In genomic region chr15:90101969-90102890, GRCh38 we compare ENCODE assay signal across 8 cellular contexts. TPM values are rescaled to one million over a fixed set of nuclear protein-coding genes. Genes with fewer than 3 reads are reported as not detected.
DNase-seq lines count a peak whose midpoint lies in the region; ATAC-seq and TF ChIP-seq lines count a peak whose summit lies in the region.

Gene IDH2, minus strand, starts transcription at chr15:90102468. Its CDS starts 78 bp downstream, at chr15:90102390.

- peak; percentile 44 for DNase-seq in A172 (ENCODE audit: low spot score)
- peak; percentile 81 for DNase-seq in NCI-H2171 (lab: John Stamatoyannopoulos, UW)
- peak; percentile 82 for DNase-seq in WERI-Rb-1
- peak; percentile 68 to 83 for DNase-seq in cardiac fibroblast (ENCODE audit: low read depth in 2 of 2)
- DNase-seq in iPS-NIHi7 (ENCODE audit: extremely low spot score): peak; percentile 96

- H3K4me1 ChIP-seq in skeletal muscle tissue (ENCODE audit: control insufficient read depth in 3 of 3, insufficient read depth in 3 of 3, low read length in 3 of 3): peaks cover 57 to 82% (median 74%) of the 10 kb centered on the region in 3 donors

- H3K4me3 ChIP-seq in WERI-Rb-1 (ENCODE audit: low read depth, low read length): peak within 1 kb of the TSS; percentile 66
- H3K4me3 ChIP-seq in cardiac fibroblast (replicated peaks in 1 of 2; ENCODE audit: low read depth in 2 of 2, low read length in 2 of 2): peak within 1 kb of the TSS; percentile 58 to 70
- peak within 1 kb of the TSS; percentile 77 to 93 (median 77) for H3K4me3 ChIP-seq in skeletal muscle tissue (ENCODE audit: low read length in 3 of 3)

- ATAC-seq in GM18498 (IDR thresholded peaks at IDR 0.05; ENCODE audit: unreplicated experiment) (peak; percentile 78), HG02885 (IDR thresholded peaks at IDR 0.05; ENCODE audit: poor library complexity, unreplicated experiment) (peak; percentile 76)

- H3K9me3 ChIP-seq in WERI-Rb-1 (ENCODE audit: severe bottlenecking): no peaks in the 10 kb centered on the region
- no peaks in the 10 kb centered on the region for H3K9me3 ChIP-seq in skeletal muscle tissue (ENCODE audit: control insufficient read depth in 3 of 3, low read length in 3 of 3)

- no peaks in the 10 kb centered on the region for H3K36me3 ChIP-seq in WERI-Rb-1
- peaks cover 0 to 7% (median 0%) of the 10 kb centered on the region in 3 donors for H3K36me3 ChIP-seq in skeletal muscle tissue (ENCODE audit: control insufficient read depth in 3 of 3, insufficient read depth in 3 of 3, low read length in 3 of 3)

- TF ChIP-seq CTCF in WERI-Rb-1 (IDR thresholded peaks at IDR 0.05; ENCODE audit: low read depth, low read length) (no peak), cardiac fibroblast (IDR thresholded peaks at IDR 0.05; ENCODE audit: low read depth, low read length) (no peak)

- no peaks in the 10 kb centered on the region for H3K27me3 ChIP-seq in WERI-Rb-1 (ENCODE audit: insufficient read depth, low read depth, severe bottlenecking)
- no peaks in the 10 kb centered on the region for H3K27me3 ChIP-seq in skeletal muscle tissue (ENCODE audit: control insufficient read depth in 3 of 3, insufficient read depth in 3 of 3, low read length in 3 of 3)

- peak within 1 kb of the TSS; percentile 91 to 99 (median 92) for H3K9ac ChIP-seq in skeletal muscle tissue (ENCODE audit: low read depth in 1 of 3, low read length in 3 of 3)

- H3K27ac ChIP-seq in WERI-Rb-1 (peak within 1 kb of the TSS; percentile 90), skeletal muscle tissue (ENCODE audit: low read depth, low read length) (peak within 1 kb of the TSS; percentile 96)

RNA-seq across cellular contexts. Expression of gene IDH2, which starts in this region (rescaled TPM):
- 43.7 and 61.6 TPM in 2 replicates for total RNA-seq in A172 (2014; rRNA removed; shearing (Covaris generic))
- total RNA-seq in skeletal muscle tissue: 185 TPM

Comparison
In these comparisons a context has a peak if more than half of its experiments do, and no peak if none do; other contexts are left out.
1. Peak in every context shown above with its lines: DNase-seq, ATAC-seq, H3K4me3 ChIP-seq and H3K27ac ChIP-seq.
2. DNase-seq: peak in every context shown above with its lines; median percentile 96 in iPS-NIHi7; 82 in WERI-Rb-1; 81 in NCI-H2171; 76 in cardiac fibroblast; 44 in A172.